In genomic region chr19:6773323-6773931, GRCh38 we compare ENCODE assay signal across 8 cellular contexts. TPM values are rescaled to one million over a fixed set of nuclear protein-coding genes. Genes with fewer than 3 reads are reported as not detected.
DNase-seq lines count a peak whose midpoint lies in the region; ATAC-seq and TF ChIP-seq lines count a peak whose summit lies in the region.

No MANE protein-coding gene starts in this region.

- H3K4me3 Mint-ChIP-seq in CD4-positive, alpha-beta memory T cell = peak overlapping the region; percentile 88 to 96 (median 94)

- POLR2A ChIA-PET in CD4-positive, alpha-beta memory T cell (lab: Charles Lee; ENCODE audit: partially characterized antibody) = interaction anchor here (1.0 to 10.7 kb wide), 20 partner anchors 8 to 401 kb away, joined by 3 to 227 read pairs (median 6); partner anchors contain the start of genes ALKBH7, GPR108 and TRIP10

- H3K27ac ChIP-seq in CD4-positive, alpha-beta memory T cell (ENCODE audit: low read depth, low read length) = peak overlapping the region; percentile 81
- peak overlapping the region in 5 of 10 donors; percentile 5 to 94 (median 40) for H3K27ac ChIP-seq in heart right ventricle

- 41% methylated on average over 8 of the region's 8 CpGs for WGBS in heart right ventricle, 2 donors

- H3K4me3 ChIP-seq in CD4-positive, alpha-beta memory T cell (ENCODE audit: low read length in 2 of 2) = peak overlapping the region; percentile 80 to 96
- peak overlapping the region in 8 of 10 donors; percentile 21 to 78 (median 42) for H3K4me3 ChIP-seq in heart right ventricle

- intact Hi-C loops in CD4-positive, alpha-beta memory T cell (cut with micrococcal nuclease) = no loop called here
- intact Hi-C loops in heart right ventricle (cut with DNase I) = no loop called here

- peaks cover 38 to 72% (median 52%) of the 10 kb centered on the region in 4 donors for H3K4me1 Mint-ChIP-seq in CD4-positive, alpha-beta memory T cell

- H3K27ac Mint-ChIP-seq in CD4-positive, alpha-beta memory T cell = peak overlapping the region; percentile 87 to 97 (median 96)

- peak in 4 of 5 donors; percentile 24 to 60 (median 44) for DNase-seq in CD4-positive, alpha-beta memory T cell
- peak in 1 of 2 donors; percentile 38 for DNase-seq in heart right ventricle
- DNase-seq in stimulated activated CD8-positive, alpha-beta memory T cell treated with anti-CD3 and anti-CD28 coated beads, Interleukin-15, amount 100 ng/mL, for 48 hours (ENCODE audit: low read depth in 2 of 2) = peak; percentile 56 to 57
- no peak for DNase-seq in AG20443 (ENCODE audit: low spot score)
- no peak for DNase-seq in DMS153 (lab: John Stamatoyannopoulos, UW)

- H3K36me3 Mint-ChIP-seq in CD4-positive, alpha-beta memory T cell = peaks cover 25 to 39% of the 10 kb centered on the region in 2 donors

- H3K36me3 ChIP-seq in CD4-positive, alpha-beta memory T cell (ENCODE audit: insufficient read depth, low read length) = peaks cover 7% of the 10 kb centered on the region
- no peaks in the 10 kb centered on the region for H3K36me3 ChIP-seq in heart right ventricle

- H3K9me3 ChIP-seq in CD4-positive, alpha-beta memory T cell (ENCODE audit: control insufficient read depth in 1 of 2, low read length in 2 of 2) = no peaks in the 10 kb centered on the region
- no peaks in the 10 kb centered on the region for H3K9me3 ChIP-seq in heart right ventricle

- no peaks in the 10 kb centered on the region for H3K27me3 Mint-ChIP-seq in CD4-positive, alpha-beta memory T cell

- CTCF ChIA-PET in CD4-positive, alpha-beta memory T cell (lab: Charles Lee; ENCODE audit: partially characterized antibody) = interaction anchor here (0.9 to 3.2 kb wide), 4 partner anchors 18 to 90 kb away, joined by 3 to 15 read pairs (median 10); no protein-coding TSS in a partner anchor

- H3K9me3 Mint-ChIP-seq in CD4-positive, alpha-beta memory T cell = no peaks in the 10 kb centered on the region

- ATAC-seq in HG02885 (IDR thresholded peaks at IDR 0.05; ENCODE audit: poor library complexity, unreplicated experiment) = peak; percentile 30
- peak; percentile 35 to 41 for ATAC-seq in activated CD4-positive, CD25-positive, alpha-beta regulatory T cell treated with anti-CD3 and anti-CD28 coated beads, Interleukin-2, amount 50 U/mL, for 24 hours
- ATAC-seq in heart right ventricle = peak; percentile 46 to 83 (median 70)
- ATAC-seq in GM19455 (IDR thresholded peaks at IDR 0.05; ENCODE audit: unreplicated experiment) = no peak

- peaks cover 54% of the 10 kb centered on the region for H3K4me1 ChIP-seq in CD4-positive, alpha-beta memory T cell (ENCODE audit: insufficient read depth, low read length)
- peaks cover 0 to 29% (median 0%) of the 10 kb centered on the region in 9 donors for H3K4me1 ChIP-seq in heart right ventricle

- no peak for TF ChIP-seq CTCF in heart right ventricle (IDR thresholded peaks at IDR 0.05)

- no peaks in the 10 kb centered on the region for H3K27me3 ChIP-seq in CD4-positive, alpha-beta memory T cell (ENCODE audit: insufficient read depth, low read length)
- peaks cover 0 to 19% (median 8%) of the 10 kb centered on the region in 7 donors for H3K27me3 ChIP-seq in heart right ventricle

RNA-seq across cellular contexts. Expression of gene VAV1, which starts 0.9 kb away (rescaled TPM):
- total RNA-seq in CD4-positive, alpha-beta memory T cell = 10 to 100 TPM; 82.5 to 87.6 TPM
- polyA plus RNA-seq in CD4-positive, alpha-beta memory T cell = 10 to 100 TPM; 16.0 to 23.9 TPM
- 10 to 100 TPM in 1 of 10 donors, 1 to 10 TPM in 6, under 1 TPM in 3; 0.45 to 11.0 (median 1.4) TPM for total RNA-seq in heart right ventricle
- 1 to 10 TPM in 1 of 2 donors, under 1 TPM in 1; 0.70 to 1.3 TPM for polyA plus RNA-seq in heart right ventricle

RNA-seq across cellular contexts. Expression of gene SH2D3A, which starts 6.2 kb away (rescaled TPM):
- total RNA-seq in CD4-positive, alpha-beta memory T cell = 10 to 100 TPM; 59.3 to 64.3 TPM
- 10 to 100 TPM; 26.9 to 37.9 TPM for polyA plus RNA-seq in CD4-positive, alpha-beta memory T cell
- total RNA-seq in heart right ventricle = under 1 TPM in 5 of 10 donors, not detected in 5; 0.16 to 0.79 (median 0.36) TPM
- under 1 TPM; 0.17 to 0.37 TPM for polyA plus RNA-seq in heart right ventricle

RNA-seq across cellular contexts. Expression of gene TRIP10, which starts 33.9 kb away (rescaled TPM):
- 1 to 10 TPM; 6.1 to 6.5 TPM for total RNA-seq in CD4-positive, alpha-beta memory T cell
- 1 to 10 TPM; 1.1 to 2.0 TPM for polyA plus RNA-seq in CD4-positive, alpha-beta memory T cell
- total RNA-seq in heart right ventricle = 100 to 1,000 TPM in 1 of 10 donors, 10 to 100 TPM in 9; 60.6 to 152 (median 73.5) TPM
- 100 to 1,000 TPM in 1 of 2 donors, 10 to 100 TPM in 1; 93.7 to 314 TPM for polyA plus RNA-seq in heart right ventricle

RNA-seq across cellular contexts. Expression of gene GPR108, which starts 36.0 kb away (rescaled TPM):
- 10 to 100 TPM; 75.6 to 85.3 TPM for total RNA-seq in CD4-positive, alpha-beta memory T cell
- polyA plus RNA-seq in CD4-positive, alpha-beta memory T cell = 100 to 1,000 TPM in 1 of 2 donors, 10 to 100 TPM in 1; 99.2 to 183 TPM
- 10 to 100 TPM; 20.4 to 33.6 (median 21.5) TPM for total RNA-seq in heart right ventricle
- polyA plus RNA-seq in heart right ventricle = 10 to 100 TPM; 43.1 to 62.0 TPM

RNA-seq across cellular contexts. Expression of gene C3, which starts 53.0 kb away (rescaled TPM):
- 1 to 10 TPM; 1.5 to 2.2 TPM for total RNA-seq in CD4-positive, alpha-beta memory T cell
- polyA plus RNA-seq in CD4-positive, alpha-beta memory T cell = not detected
- total RNA-seq in heart right ventricle = 100 to 1,000 TPM in 5 of 10 donors, 10 to 100 TPM in 5; 23.0 to 438 (median 111) TPM
- polyA plus RNA-seq in heart right ventricle = 100 to 1,000 TPM; 275 to 475 TPM

Comparison
In these comparisons a context has a peak if more than half of its experiments do, and no peak if none do; other contexts are left out.
1. DNase-seq: peak in CD4-positive, alpha-beta memory T cell (4 of 5) and stimulated activated CD8-positive, alpha-beta memory T cell treated with anti-CD3 and anti-CD28 coated beads, Interleukin-15, amount 100 ng/mL, for 48 hours (2 of 2); none in AG20443 (single experiment) and DMS153 (single experiment).
2. RNA of gene VAV1, which starts 0.9 kb away (total RNA-seq): 82.5 to 87.6 TPM in CD4-positive, alpha-beta memory T cell; 0.45 to 11.0 TPM in heart right ventricle; every median in the first group is over 4 times any median in the second.
3. RNA of gene SH2D3A, which starts 6.2 kb away (total RNA-seq): 59.3 to 64.3 TPM in CD4-positive, alpha-beta memory T cell; 0.16 to 0.79 TPM in heart right ventricle; every median in the first group is over 10 times any median in the second.
4. RNA of gene TRIP10, which starts 33.9 kb away (total RNA-seq): 60.6 to 152 TPM in heart right ventricle; 6.1 to 6.5 TPM in CD4-positive, alpha-beta memory T cell; every median in the first group is over 4 times any median in the second.